Comparison of ENCODE assay signal across 8 cellular contexts in genomic region chr1:26537951-26538352, GRCh38. TPM values are rescaled to one million over a fixed set of nuclear protein-coding genes. Genes with fewer than 3 reads are reported as not detected.
A peak's percentile ranks its signal among the peaks of the same experiment; 100 is the strongest.
DNase-seq lines count a peak whose midpoint lies in the region; ATAC-seq lines count a peak whose summit lies in the region.

No MANE protein-coding gene starts in this region.

- peaks cover 3% of the 10 kb centered on the region for H3K4me1 ChIP-seq in right cardiac atrium (ENCODE audit: control insufficient read depth, insufficient read depth, low read length)

- intact Hi-C loops in left ventricle myocardium superior (cut with micrococcal nuclease), result no loop called here
- intact Hi-C loops in right cardiac atrium (cut with DNase I), result no loop called here

- no peak overlapping the region for H3K27ac ChIP-seq in right cardiac atrium (ENCODE audit: low read length)

- H3K9me3 ChIP-seq in right cardiac atrium (ENCODE audit: control insufficient read depth, low read length), result no peaks in the 10 kb centered on the region

- peaks cover 51 to 71% of the 10 kb centered on the region in 2 donors for H3K4me1 Mint-ChIP-seq in stimulated activated naive B cell treated with anti-CD40 and anti-IgM and Interleukin-4, amounts not matched to agents 10 μg/mL and 1 μg/mL and 100 μg/mL, for 72 hours

- ATAC-seq in left ventricle myocardium superior (peak; percentile 17), right cardiac atrium (no peak), HG03095 (IDR thresholded peaks at IDR 0.05; ENCODE audit: unreplicated experiment) (no peak), GM19452 (IDR thresholded peaks at IDR 0.05; ENCODE audit: unreplicated experiment) (no peak)
- ATAC-seq in stimulated activated naive B cell treated with anti-CD40 and anti-IgM and Interleukin-4, amounts not matched to agents 10 μg/mL and 1 μg/mL and 100 μg/mL, for 72 hours (replicated peaks), result peak; percentile 8 to 22

- peak overlapping the region in 1 of 2 donors; percentile 38 for H3K4me3 Mint-ChIP-seq in stimulated activated naive B cell treated with anti-CD40 and anti-IgM and Interleukin-4, amounts not matched to agents 10 μg/mL and 1 μg/mL and 100 μg/mL, for 72 hours

- WGBS in right cardiac atrium, result 64% methylated on average over 2 of the region's 2 CpGs

- DNase-seq in left ventricle myocardium superior, result no peak
- DNase-seq in right cardiac atrium, result no peak
- peak; percentile 32 for DNase-seq in RKO (ENCODE audit: low spot score)
- DNase-seq in fibroblast of peridontal ligament (ENCODE audit: extremely low read depth), result peak; percentile 32
- DNase-seq in stimulated activated naive B cell treated with anti-CD40 and anti-IgM and Interleukin-4, amounts not matched to agents 10 μg/mL and 1 μg/mL and 100 μg/mL, for 72 hours, result no peak
- DNase-seq in activated gamma-delta T cell (lab: John Stamatoyannopoulos, UW), result no peak

- no peaks in the 10 kb centered on the region for H3K27me3 Mint-ChIP-seq in stimulated activated naive B cell treated with anti-CD40 and anti-IgM and Interleukin-4, amounts not matched to agents 10 μg/mL and 1 μg/mL and 100 μg/mL, for 72 hours

- no peak overlapping the region for H3K4me3 ChIP-seq in right cardiac atrium (ENCODE audit: low read length)

- H3K27me3 ChIP-seq in right cardiac atrium (ENCODE audit: control insufficient read depth, insufficient read depth), result no peaks in the 10 kb centered on the region

- peaks cover 5 to 14% of the 10 kb centered on the region in 2 donors for H3K36me3 Mint-ChIP-seq in stimulated activated naive B cell treated with anti-CD40 and anti-IgM and Interleukin-4, amounts not matched to agents 10 μg/mL and 1 μg/mL and 100 μg/mL, for 72 hours

- H3K27ac Mint-ChIP-seq in stimulated activated naive B cell treated with anti-CD40 and anti-IgM and Interleukin-4, amounts not matched to agents 10 μg/mL and 1 μg/mL and 100 μg/mL, for 72 hours, result peak overlapping the region; percentile 91

- no peaks in the 10 kb centered on the region for H3K9me3 Mint-ChIP-seq in stimulated activated naive B cell treated with anti-CD40 and anti-IgM and Interleukin-4, amounts not matched to agents 10 μg/mL and 1 μg/mL and 100 μg/mL, for 72 hours

RNA-seq across cellular contexts. Expression of gene RPS6KA1, which starts 8.4 kb away (rescaled TPM):
- total RNA-seq in left ventricle myocardium superior (4.6 TPM), right cardiac atrium (1 to 10 TPM; 2.7 to 7.0 (median 5.6) TPM)
- 2.0 TPM for polyA plus RNA-seq in right cardiac atrium

Comparison
In these comparisons a context has a peak if more than half of its experiments do, and no peak if none do; other contexts are left out.
1. ATAC-seq: peak in left ventricle myocardium superior (single experiment) and stimulated activated naive B cell treated with anti-CD40 and anti-IgM and Interleukin-4, amounts not matched to agents 10 μg/mL and 1 μg/mL and 100 μg/mL, for 72 hours (2 of 2); none in right cardiac atrium (0 of 2), HG03095 (single experiment) and GM19452 (single experiment).
2. DNase-seq: peak in RKO (single experiment) and fibroblast of peridontal ligament (single experiment); none in left ventricle myocardium superior (single experiment), right cardiac atrium (0 of 3), stimulated activated naive B cell treated with anti-CD40 and anti-IgM and Interleukin-4, amounts not matched to agents 10 μg/mL and 1 μg/mL and 100 μg/mL, for 72 hours (single experiment) and activated gamma-delta T cell (single experiment).